ENCODE assay signal across 1 cellular context in the genomic region with DNA sequence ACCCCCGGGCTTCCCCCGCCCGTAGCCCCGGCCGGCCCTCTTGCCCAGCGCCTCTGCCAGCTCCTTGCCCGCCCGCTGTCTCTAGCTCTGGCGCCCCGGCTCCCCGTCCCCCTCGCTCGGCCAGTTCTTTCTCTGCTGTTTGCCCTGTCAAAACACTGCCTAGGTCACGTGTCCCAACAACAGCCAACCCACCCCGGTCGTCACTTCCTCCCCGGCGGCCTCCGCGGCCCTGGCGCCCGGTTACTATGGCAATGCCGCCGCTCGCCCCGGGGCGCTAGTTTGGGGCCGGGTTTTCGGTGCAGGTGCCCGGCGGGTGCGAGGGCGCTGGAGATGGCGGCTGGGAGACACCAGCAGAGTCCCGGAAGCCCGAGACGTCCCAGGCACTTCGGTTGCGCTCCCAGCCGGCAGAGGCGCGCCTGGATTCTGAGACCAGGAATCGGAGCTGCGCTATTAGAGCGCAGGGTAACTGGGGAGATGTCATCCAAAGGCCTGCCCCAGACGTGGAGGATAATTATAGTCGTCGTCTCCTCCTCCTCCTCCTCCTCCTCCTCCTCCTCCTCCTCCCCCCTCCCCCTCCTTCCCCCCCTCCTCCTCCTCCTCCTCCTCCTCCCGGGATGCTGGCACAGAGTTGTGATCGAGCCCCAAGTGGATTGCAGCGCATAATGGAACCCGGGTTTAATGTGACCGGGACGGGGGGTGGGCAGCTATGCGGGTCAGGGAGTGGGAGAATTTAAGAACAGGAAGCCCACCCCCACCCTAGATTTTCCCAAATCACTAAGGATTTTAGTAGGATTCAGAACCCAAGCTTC.
TF ChIP-seq lines count a peak whose summit lies in the region.

A gene with protein sequence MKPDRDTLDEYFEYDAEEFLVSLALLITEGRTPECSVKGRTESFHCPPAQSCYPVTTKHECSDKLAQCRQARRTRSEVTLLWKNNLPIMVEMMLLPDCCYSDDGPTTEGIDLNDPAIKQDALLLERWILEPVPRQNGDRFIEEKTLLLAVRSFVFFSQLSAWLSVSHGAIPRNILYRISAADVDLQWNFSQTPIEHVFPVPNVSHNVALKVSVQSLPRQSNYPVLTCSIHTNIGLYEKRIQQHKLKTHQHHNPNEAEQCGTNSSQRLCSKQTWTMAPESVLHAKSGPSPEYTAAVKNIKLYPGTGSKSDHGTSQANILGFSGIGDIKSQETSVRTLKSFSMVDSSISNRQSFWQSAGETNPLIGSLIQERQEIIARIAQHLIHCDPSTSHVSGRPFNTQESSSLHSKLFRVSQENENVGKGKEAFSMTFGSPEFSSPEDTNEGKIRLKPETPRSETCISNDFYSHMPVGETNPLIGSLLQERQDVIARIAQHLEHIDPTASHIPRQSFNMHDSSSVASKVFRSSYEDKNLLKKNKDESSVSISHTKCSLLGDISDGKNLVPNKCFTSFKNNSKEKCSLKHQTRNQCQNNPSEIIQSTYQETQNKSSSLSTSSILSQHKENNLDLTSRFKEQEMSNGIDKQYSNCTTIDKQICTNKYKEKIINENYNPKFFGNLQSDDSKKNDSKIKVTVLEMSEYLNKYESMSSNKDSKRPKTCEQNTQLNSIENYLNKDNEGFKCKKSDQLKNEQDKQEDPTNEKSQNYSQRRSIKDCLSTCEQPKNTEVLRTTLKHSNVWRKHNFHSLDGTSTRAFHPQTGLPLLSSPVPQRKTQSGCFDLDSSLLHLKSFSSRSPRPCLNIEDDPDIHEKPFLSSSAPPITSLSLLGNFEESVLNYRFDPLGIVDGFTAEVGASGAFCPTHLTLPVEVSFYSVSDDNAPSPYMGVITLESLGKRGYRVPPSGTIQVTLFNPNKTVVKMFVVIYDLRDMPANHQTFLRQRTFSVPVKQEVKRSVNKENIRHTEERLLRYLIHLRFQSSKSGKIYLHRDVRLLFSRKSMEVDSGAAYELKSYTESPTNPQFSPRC (minus strand): TSS at position 157 of the 809 bp plus-strand sequence. CDS start 1,367 bp downstream, outside the sequence.

TF ChIP-seq in HepG2, 621 proteins besides CTCF, POLR2A, EP300 and RAD21 (continued from another document and continues in another):
- TF ChIP-seq ZNF276 (CRISPR knock-in tag; IDR thresholded peaks at IDR 0.05; ENCODE audit: low read depth) (no peak), PAWR (CRISPR knock-in tag; IDR thresholded peaks at IDR 0.05; ENCODE audit: borderline replicate concordance) (peak; percentile 26; the same call in 1 of the 2 replicates), MBNL3 (CRISPR knock-in tag; conservative IDR thresholded peaks at IDR 0.05) (no peak), SP5 (CRISPR knock-in tag; IDR thresholded peaks at IDR 0.05; ENCODE audit: borderline replicate concordance, low read depth) (peak; percentile 38; the same call in 1 of the 2 replicates), ZNF614 (CRISPR knock-in tag; IDR thresholded peaks at IDR 0.05; ENCODE audit: borderline replicate concordance) (no peak), PHF8 (CRISPR knock-in tag; IDR thresholded peaks at IDR 0.05) (peak; percentile 35; the same call in 1 of the 2 replicates), DNMT1 (CRISPR knock-in tag; IDR thresholded peaks at IDR 0.05) (no peak), ZBTB42 (CRISPR knock-in tag; IDR thresholded peaks at IDR 0.05) (no peak), ZNF17 (CRISPR knock-in tag; IDR thresholded peaks at IDR 0.05) (no peak), TBX2 (CRISPR knock-in tag; IDR thresholded peaks at IDR 0.05; ENCODE audit: borderline replicate concordance) (peak; percentile 50; the same call in 1 of the 2 replicates), ZNF850 (CRISPR knock-in tag; conservative IDR thresholded peaks at IDR 0.05) (no peak), KDM3A (CRISPR knock-in tag; IDR thresholded peaks at IDR 0.05; ENCODE audit: low read depth) (no peak), TBL1XR1 (IDR thresholded peaks at IDR 0.05; ENCODE audit: borderline replicate concordance, low read length, partially characterized antibody) (no peak), ZFP36L1 (CRISPR knock-in tag; IDR thresholded peaks at IDR 0.05) (peak; percentile 74; the same call in 1 of the 2 replicates), ZFAT (CRISPR knock-in tag; conservative IDR thresholded peaks at IDR 0.05) (no peak), NAIF1 (CRISPR knock-in tag; IDR thresholded peaks at IDR 0.05; ENCODE audit: borderline replicate concordance) (peak; percentile 63; the same call in 1 of the 2 replicates), FOXM1 (CRISPR knock-in tag; IDR thresholded peaks at IDR 0.05) (no peak), ZNF432 (CRISPR knock-in tag; IDR thresholded peaks at IDR 0.05; ENCODE audit: borderline replicate concordance) (no peak), NR2F1 (CRISPR knock-in tag; IDR thresholded peaks at IDR 0.05) (no peak), HIVEP1 (CRISPR knock-in tag; IDR thresholded peaks at IDR 0.05) (no peak), ZBTB44 (CRISPR knock-in tag; IDR thresholded peaks at IDR 0.05) (no peak), ZNF83 (CRISPR knock-in tag; IDR thresholded peaks at IDR 0.05; ENCODE audit: borderline replicate concordance) (no peak), ZNF816 (CRISPR knock-in tag; IDR thresholded peaks at IDR 0.05; ENCODE audit: borderline replicate concordance) (no peak), KIAA2018 (CRISPR knock-in tag; IDR thresholded peaks at IDR 0.05; ENCODE audit: borderline replicate concordance) (no peak), BORCS8-MEF2B (CRISPR knock-in tag; IDR thresholded peaks at IDR 0.05) (peak; percentile 41; the same call in 1 of the 2 replicates)
- TF ChIP-seq, protein P1, sequence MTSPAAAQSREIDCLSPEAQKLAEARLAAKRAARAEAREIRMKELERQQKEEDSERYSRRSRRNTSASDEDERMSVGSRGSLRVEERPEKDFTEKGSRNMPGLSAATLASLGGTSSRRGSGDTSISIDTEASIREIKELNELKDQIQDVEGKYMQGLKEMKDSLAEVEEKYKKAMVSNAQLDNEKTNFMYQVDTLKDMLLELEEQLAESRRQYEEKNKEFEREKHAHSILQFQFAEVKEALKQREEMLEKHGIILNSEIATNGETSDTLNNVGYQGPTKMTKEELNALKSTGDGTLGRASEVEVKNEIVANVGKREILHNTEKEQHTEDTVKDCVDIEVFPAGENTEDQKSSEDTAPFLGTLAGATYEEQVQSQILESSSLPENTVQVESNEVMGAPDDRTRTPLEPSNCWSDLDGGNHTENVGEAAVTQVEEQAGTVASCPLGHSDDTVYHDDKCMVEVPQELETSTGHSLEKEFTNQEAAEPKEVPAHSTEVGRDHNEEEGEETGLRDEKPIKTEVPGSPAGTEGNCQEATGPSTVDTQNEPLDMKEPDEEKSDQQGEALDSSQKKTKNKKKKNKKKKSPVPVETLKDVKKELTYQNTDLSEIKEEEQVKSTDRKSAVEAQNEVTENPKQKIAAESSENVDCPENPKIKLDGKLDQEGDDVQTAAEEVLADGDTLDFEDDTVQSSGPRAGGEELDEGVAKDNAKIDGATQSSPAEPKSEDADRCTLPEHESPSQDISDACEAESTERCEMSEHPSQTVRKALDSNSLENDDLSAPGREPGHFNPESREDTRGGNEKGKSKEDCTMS (CRISPR knock-in tag; conservative IDR thresholded peaks at IDR 0.05) = no peak
- TF ChIP-seq, protein P2, sequence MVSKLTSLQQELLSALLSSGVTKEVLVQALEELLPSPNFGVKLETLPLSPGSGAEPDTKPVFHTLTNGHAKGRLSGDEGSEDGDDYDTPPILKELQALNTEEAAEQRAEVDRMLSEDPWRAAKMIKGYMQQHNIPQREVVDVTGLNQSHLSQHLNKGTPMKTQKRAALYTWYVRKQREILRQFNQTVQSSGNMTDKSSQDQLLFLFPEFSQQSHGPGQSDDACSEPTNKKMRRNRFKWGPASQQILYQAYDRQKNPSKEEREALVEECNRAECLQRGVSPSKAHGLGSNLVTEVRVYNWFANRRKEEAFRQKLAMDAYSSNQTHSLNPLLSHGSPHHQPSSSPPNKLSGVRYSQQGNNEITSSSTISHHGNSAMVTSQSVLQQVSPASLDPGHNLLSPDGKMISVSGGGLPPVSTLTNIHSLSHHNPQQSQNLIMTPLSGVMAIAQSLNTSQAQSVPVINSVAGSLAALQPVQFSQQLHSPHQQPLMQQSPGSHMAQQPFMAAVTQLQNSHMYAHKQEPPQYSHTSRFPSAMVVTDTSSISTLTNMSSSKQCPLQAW (CRISPR knock-in tag; IDR thresholded peaks at IDR 0.05) = no peak
- TF ChIP-seq, protein P3, sequence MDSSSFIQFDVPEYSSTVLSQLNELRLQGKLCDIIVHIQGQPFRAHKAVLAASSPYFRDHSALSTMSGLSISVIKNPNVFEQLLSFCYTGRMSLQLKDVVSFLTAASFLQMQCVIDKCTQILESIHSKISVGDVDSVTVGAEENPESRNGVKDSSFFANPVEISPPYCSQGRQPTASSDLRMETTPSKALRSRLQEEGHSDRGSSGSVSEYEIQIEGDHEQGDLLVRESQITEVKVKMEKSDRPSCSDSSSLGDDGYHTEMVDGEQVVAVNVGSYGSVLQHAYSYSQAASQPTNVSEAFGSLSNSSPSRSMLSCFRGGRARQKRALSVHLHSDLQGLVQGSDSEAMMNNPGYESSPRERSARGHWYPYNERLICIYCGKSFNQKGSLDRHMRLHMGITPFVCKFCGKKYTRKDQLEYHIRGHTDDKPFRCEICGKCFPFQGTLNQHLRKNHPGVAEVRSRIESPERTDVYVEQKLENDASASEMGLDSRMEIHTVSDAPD (CRISPR knock-in tag; IDR thresholded peaks at IDR 0.05) = no peak
- TF ChIP-seq, protein P4, sequence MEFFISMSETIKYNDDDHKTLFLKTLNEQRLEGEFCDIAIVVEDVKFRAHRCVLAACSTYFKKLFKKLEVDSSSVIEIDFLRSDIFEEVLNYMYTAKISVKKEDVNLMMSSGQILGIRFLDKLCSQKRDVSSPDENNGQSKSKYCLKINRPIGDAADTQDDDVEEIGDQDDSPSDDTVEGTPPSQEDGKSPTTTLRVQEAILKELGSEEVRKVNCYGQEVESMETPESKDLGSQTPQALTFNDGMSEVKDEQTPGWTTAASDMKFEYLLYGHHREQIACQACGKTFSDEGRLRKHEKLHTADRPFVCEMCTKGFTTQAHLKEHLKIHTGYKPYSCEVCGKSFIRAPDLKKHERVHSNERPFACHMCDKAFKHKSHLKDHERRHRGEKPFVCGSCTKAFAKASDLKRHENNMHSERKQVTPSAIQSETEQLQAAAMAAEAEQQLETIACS (CRISPR knock-in tag; IDR thresholded peaks at IDR 0.05) = no peak
